In genomic region chr22:36350751-36351594, GRCh38 we compare ENCODE assay signal across 8 cellular contexts. TPM values are rescaled to one million over a fixed set of nuclear protein-coding genes. Genes with fewer than 3 reads are reported as not detected.
DNase-seq lines count a peak whose midpoint lies in the region; ATAC-seq and TF ChIP-seq lines count a peak whose summit lies in the region.
"Had no signal": no experiment of that assay in that cellular context is flagged by ENCODE, and none has a peak within 500 bp of the region (broad histone marks: within the 10 kb centered on the region; RNA-seq: fewer than 3 reads in every experiment).

No MANE protein-coding gene starts in this region.

- H3K9me3 ChIP-seq in left lung (no peaks in the 10 kb centered on the region), suprapubic skin (no peaks in the 10 kb centered on the region)

- no peaks in the 10 kb centered on the region for H3K27me3 ChIP-seq in left lung
- no peaks in the 10 kb centered on the region for H3K27me3 ChIP-seq in suprapubic skin

- peaks cover 35 to 96% of the 10 kb centered on the region in 2 donors for H3K4me1 ChIP-seq in left lung
- peaks cover 81% of the 10 kb centered on the region for H3K4me1 ChIP-seq in suprapubic skin

- intact Hi-C loops in left lung (cut with DNase I) = no loop called here

- H3K4me3 ChIP-seq in astrocyte of the cerebellum (ENCODE audit: low read depth, low read length) (peak overlapping the region; percentile 9), left lung (no peak overlapping the region), suprapubic skin (no peak overlapping the region)
- H3K4me3 ChIP-seq: K562 had no signal

- no peak for TF ChIP-seq POLR2A in suprapubic skin (IDR thresholded peaks at IDR 0.05)

- in situ Hi-C loops in astrocyte of the cerebellum (cut with HindIII; ENCODE audit: low sequenced_read_pairs) = no loop called here

- peak; percentile 9 for TF ChIP-seq CTCF in astrocyte of the cerebellum (IDR thresholded peaks at IDR 0.05; ENCODE audit: low read depth, low read length, missing control alignments)
- no peak for TF ChIP-seq CTCF in left lung (IDR thresholded peaks at IDR 0.05)
- no peak for TF ChIP-seq CTCF in suprapubic skin (IDR thresholded peaks at IDR 0.05)

- peak; percentile 16 for ATAC-seq in left lung
- ATAC-seq in GM21447 (IDR thresholded peaks at IDR 0.05; ENCODE audit: unreplicated experiment) = no peak
- ATAC-seq in esophagus mucosa = no peak
- ATAC-seq: K562 had no signal

- H3K36me3 ChIP-seq in left lung = peaks cover 0 to 30% of the 10 kb centered on the region in 2 donors
- peaks cover 12% of the 10 kb centered on the region for H3K36me3 ChIP-seq in suprapubic skin

- DNase-seq in HuH-7.5 (ENCODE audit: low spot score) (peak; percentile 65), astrocyte of the cerebellum (ENCODE audit: low read depth) (peak; percentile 89), left lung (no peak), suprapubic skin (ENCODE audit: low spot score in 2 of 2) (no peak), NCI-H524 (lab: John Stamatoyannopoulos, UW) (no peak)

- TF ChIP-seq EP300 in suprapubic skin (IDR thresholded peaks at IDR 0.05) = no peak

- H3K27ac ChIP-seq in left lung (peak overlapping the region; percentile 75 to 76), suprapubic skin (peak overlapping the region; percentile 75)

- 44% methylated on average over 8 of the region's 14 CpGs for WGBS in suprapubic skin

RNA-seq across cellular contexts. Expression of gene MYH9, which starts 36.8 kb away (rescaled TPM):
- 100 to 1,000 TPM; 754 to 761 TPM for total RNA-seq in left lung
- total RNA-seq in suprapubic skin = 100 to 1,000 TPM; 284 to 323 (median 294) TPM
- 487 TPM for total RNA-seq in esophagus mucosa

Comparison
In these comparisons a context has a peak if more than half of its experiments do, and no peak if none do; other contexts are left out.
1. DNase-seq: peak in HuH-7.5 (single experiment) and astrocyte of the cerebellum (single experiment); none in left lung (0 of 2), suprapubic skin (0 of 2) and NCI-H524 (0 of 2).